Comparison of ENCODE assay signal across 15 cellular contexts in genomic region chr19:17528610-17529009, GRCh38.
"Had no signal": no experiment of that assay in that cellular context is flagged by ENCODE, and none has a peak within 500 bp of the region (broad histone marks: within the 10 kb centered on the region; RNA-seq: fewer than 3 reads in every experiment).

No MANE protein-coding gene starts in this region.

- H3K9me3 ChIP-seq: body of pancreas had no signal

- ATAC-seq: body of pancreas, gastroesophageal sphincter had no signal

- H3K27ac Mint-ChIP-seq: activated CD4-positive, alpha-beta T cell treated with anti-CD3 and anti-CD28 coated beads, Interleukin-2, amount 10 ng/mL, durations not matched to agents 7 days and 5 days; activated naive CD4-positive, alpha-beta T cell treated with anti-CD3 and anti-CD28 coated beads, Interleukin-2, amount 10 ng/mL, durations not matched to agents 7 days and 5 days had no signal

- H3K4me3 Mint-ChIP-seq: activated CD4-positive, alpha-beta T cell treated with anti-CD3 and anti-CD28 coated beads, Interleukin-2, amount 10 ng/mL, durations not matched to agents 7 days and 5 days; activated naive CD4-positive, alpha-beta T cell treated with anti-CD3 and anti-CD28 coated beads, Interleukin-2, amount 10 ng/mL, durations not matched to agents 7 days and 5 days had no signal

- FAIRE-seq: colon, endometrium had no signal

- H3K4me1 ChIP-seq: body of pancreas had no signal

- H3K27ac ChIP-seq: body of pancreas, gastroesophageal sphincter, thoracic aorta had no signal

- DNase-seq: activated CD4-positive, alpha-beta T cell treated with anti-CD3 and anti-CD28 coated beads, Interleukin-2, amount 10 ng/mL, durations not matched to agents 7 days and 5 days; activated naive CD4-positive, alpha-beta T cell treated with anti-CD3 and anti-CD28 coated beads, Interleukin-2, amount 10 ng/mL, durations not matched to agents 7 days and 5 days; activated T-cell treated with anti-CD3 and anti-CD28 coated beads for 4 hours; amniotic stem cell; body of pancreas; caudate nucleus; islet precursor cell; midbrain; nucleus accumbens; T-helper 2 cell had no signal

- H3K27me3 Mint-ChIP-seq: activated CD4-positive, alpha-beta T cell treated with anti-CD3 and anti-CD28 coated beads, Interleukin-2, amount 10 ng/mL, durations not matched to agents 7 days and 5 days had no signal

- H3K27me3 ChIP-seq: body of pancreas had no signal

- H3K36me3 ChIP-seq: gastroesophageal sphincter, thoracic aorta had no signal

- H3K4me3 ChIP-seq: body of pancreas, gastroesophageal sphincter, lung, thoracic aorta had no signal
